25 cellular contexts compared by ENCODE assay signal in genomic region chr7:69434350-69434749, GRCh38.
DNase-seq lines count a peak whose midpoint lies in the region; TF ChIP-seq lines count a peak whose summit lies in the region.
"Had no signal": no experiment of that assay in that cellular context is flagged by ENCODE, and none has a peak within 500 bp of the region (broad histone marks: within the 10 kb centered on the region; RNA-seq: fewer than 3 reads in every experiment).

No MANE protein-coding gene starts in this region.

- no peak overlapping the region for H2BK15ac ChIP-seq in neuronal stem cell (ENCODE audit: low read length)

- no peaks in the 10 kb centered on the region for H3K79me1 ChIP-seq in neuronal stem cell (ENCODE audit: low read depth, low read length)

- peaks cover 0 to 4% (median 0%) of the 10 kb centered on the region in 3 donors for H3K36me3 Mint-ChIP-seq in immature natural killer cell
- H3K36me3 Mint-ChIP-seq: activated naive CD4-positive, alpha-beta T cell treated with anti-CD3 and anti-CD28 coated beads, Interleukin-2, amount 10 ng/mL, durations not matched to agents 7 days and 5 days; CD8-positive, alpha-beta T cell had no signal

- DNase-seq in AG08395 (ENCODE audit: low spot score) (peak; percentile 82), GM12864 (ENCODE audit: low read depth) (peak; percentile 31), NAMALWA (ENCODE audit: low spot score) (peak; percentile 20), immature natural killer cell (peak in 2 of 3 donors; percentile 4 to 5), NCI-H1092 (lab: John Stamatoyannopoulos, UW) (no peak), neuronal stem cell (ENCODE audit: low spot score) (no peak), GM13976 (ENCODE audit: low spot score) (no peak)
- no peak for DNase-seq in stimulated activated CD8-positive, alpha-beta memory T cell treated with anti-CD3 and anti-CD28 coated beads, Interleukin-4, amount 100 ng/mL, for 48 hours
- DNase-seq: activated CD4-positive, alpha-beta memory T cell treated with anti-CD3 and anti-CD28 coated beads, Interleukin-2, amount 10 ng/mL, durations not matched to agents 7 days and 5 days; activated naive CD4-positive, alpha-beta T cell treated with anti-CD3 and anti-CD28 coated beads, Interleukin-2, amount 10 ng/mL, durations not matched to agents 7 days and 5 days; activated T-cell treated with anti-CD3 and anti-CD28 coated beads, Interleukin-2, amount 50 U/mL, for 1 hour; body of pancreas; CD8-positive, alpha-beta T cell; foreskin keratinocyte; hypothalamus; kidney glomerular epithelial cell; NCI-H2081; NCI-H524 treated with DMSO at 0.1 percent for 48 hours; SHP77 treated with DMSO at 0.1 percent for 48 hours; stimulated activated CD4-positive, alpha-beta T cell treated with anti-CD3 and anti-CD28 coated beads, Interleukin-4, amount 100 ng/mL, for 24 hours; testis; WERI-Rb-1 had no signal

- peak overlapping the region in 2 of 5 donors; percentile 24 to 43 for H3K4me3 Mint-ChIP-seq in immature natural killer cell
- H3K4me3 Mint-ChIP-seq: activated CD4-positive, alpha-beta memory T cell treated with anti-CD3 and anti-CD28 coated beads, Interleukin-2, amount 10 ng/mL, durations not matched to agents 7 days and 5 days; activated naive CD4-positive, alpha-beta T cell treated with anti-CD3 and anti-CD28 coated beads, Interleukin-2, amount 10 ng/mL, durations not matched to agents 7 days and 5 days; CD8-positive, alpha-beta T cell; GM23338 had no signal

- H3K18ac ChIP-seq in neuronal stem cell (ENCODE audit: low read length) = no peak overlapping the region

- in situ Hi-C loops in GM13976 (cut with MboI; ENCODE audit: low sequenced_read_pairs, unreplicated experiment) = no loop called here

- H4K8ac ChIP-seq in neuronal stem cell (ENCODE audit: low read depth, low read length) = no peak overlapping the region

- no peak overlapping the region for H4K91ac ChIP-seq in neuronal stem cell (ENCODE audit: low read depth, low read length, poor library complexity)

- H2AK5ac ChIP-seq in neuronal stem cell (ENCODE audit: low read depth, low read length) = no peak overlapping the region

- H3K23ac ChIP-seq in neuronal stem cell (ENCODE audit: low read depth, low read length, poor library complexity) = no peak overlapping the region

- no peaks in the 10 kb centered on the region for H3K9me3 ChIP-seq in neuronal stem cell (replicated peaks in 1 of 2; ENCODE audit: control insufficient read depth in 2 of 2, insufficient read depth in 1 of 2, low read depth in 1 of 2, low read length in 2 of 2)
- H3K9me3 ChIP-seq: body of pancreas, prostate gland, testis had no signal

- H3K27me3 Mint-ChIP-seq in immature natural killer cell (ENCODE audit: low read depth in 3 of 3) = peaks cover 3 to 13% (median 11%) of the 10 kb centered on the region in 3 donors
- H3K27me3 Mint-ChIP-seq: activated CD4-positive, alpha-beta memory T cell treated with anti-CD3 and anti-CD28 coated beads, Interleukin-2, amount 10 ng/mL, durations not matched to agents 7 days and 5 days had no signal

- WGBS in neuronal stem cell (ENCODE audit: extremely low coverage in 2 of 2, insufficient read length in 2 of 2, insufficient replicate concordance in 1 of 2), 2 donors = no CpG with 5 or more reads among the region's 5 CpGs

- TF ChIP-seq CTCF in GM12864 (IDR thresholded peaks at IDR 0.05; ENCODE audit: low read depth, low read length, missing control alignments) (no peak), GM13976 (IDR thresholded peaks at IDR 0.05; ENCODE audit: borderline replicate concordance, control extremely low read depth, extremely low read depth, insufficient read depth, missing control alignments) (no peak)

- H3K4me1 ChIP-seq in neuronal stem cell (ENCODE audit: control insufficient read depth in 2 of 2, insufficient read depth in 1 of 2, low read depth in 1 of 2, low read length in 2 of 2) = peaks cover 2 to 10% of the 10 kb centered on the region in 2 donors
- H3K4me1 ChIP-seq: body of pancreas, prostate gland had no signal

- H3K27me3 ChIP-seq in neuronal stem cell (ENCODE audit: control insufficient read depth in 3 of 3, insufficient read depth in 3 of 3, low read depth in 1 of 3, low read length in 3 of 3) = peaks cover 0 to 2% (median 0%) of the 10 kb centered on the region in 3 experiments
- H3K27me3 ChIP-seq: body of pancreas, testis had no signal

- no peak overlapping the region for H3K14ac ChIP-seq in neuronal stem cell (ENCODE audit: low read length)

- H3K4me1 Mint-ChIP-seq in immature natural killer cell = peaks cover 10 to 18% of the 10 kb centered on the region in 2 donors
- H3K4me1 Mint-ChIP-seq: activated CD4-positive, alpha-beta memory T cell treated with anti-CD3 and anti-CD28 coated beads, Interleukin-2, amount 10 ng/mL, durations not matched to agents 7 days and 5 days; activated naive CD4-positive, alpha-beta T cell treated with anti-CD3 and anti-CD28 coated beads, Interleukin-2, amount 10 ng/mL, durations not matched to agents 7 days and 5 days had no signal

- peaks cover 0 to 3% (median 0%) of the 10 kb centered on the region in 6 donors for H3K9me3 Mint-ChIP-seq in immature natural killer cell
- H3K9me3 Mint-ChIP-seq: GM23338 had no signal

- no peak overlapping the region for H3K27ac ChIP-seq in neuronal stem cell (replicated peaks; ENCODE audit: low read length)
- H3K27ac ChIP-seq: body of pancreas, foreskin keratinocyte, prostate gland, testis, WERI-Rb-1 had no signal

- H2BK12ac ChIP-seq in neuronal stem cell (ENCODE audit: low read length) = no peak overlapping the region

- no peak overlapping the region for H2BK5ac ChIP-seq in neuronal stem cell (ENCODE audit: low read length)

- no peak overlapping the region for H3K9ac ChIP-seq in neuronal stem cell (ENCODE audit: low read depth, low read length, poor library complexity)

- no peak overlapping the region for H3K4me2 ChIP-seq in neuronal stem cell (ENCODE audit: insufficient read depth, low read length, poor library complexity, severe bottlenecking)
- H3K4me2 ChIP-seq: GM23338, smooth muscle cell had no signal

- no peak overlapping the region for H2BK120ac ChIP-seq in neuronal stem cell (ENCODE audit: low read depth, low read length)

- H3K36me3 ChIP-seq in neuronal stem cell (replicated peaks in 1 of 2; ENCODE audit: control insufficient read depth in 2 of 2, insufficient read depth in 2 of 2, low read length in 2 of 2) = no peaks in the 10 kb centered on the region
- H3K36me3 ChIP-seq: prostate gland, WERI-Rb-1 had no signal

- no peak overlapping the region for H3K27ac Mint-ChIP-seq in immature natural killer cell
- H3K27ac Mint-ChIP-seq: activated CD4-positive, alpha-beta memory T cell treated with anti-CD3 and anti-CD28 coated beads, Interleukin-2, amount 10 ng/mL, durations not matched to agents 7 days and 5 days; activated naive CD4-positive, alpha-beta T cell treated with anti-CD3 and anti-CD28 coated beads, Interleukin-2, amount 10 ng/mL, durations not matched to agents 7 days and 5 days; CD8-positive, alpha-beta T cell; GM23338 had no signal

- no peak overlapping the region for H3K4ac ChIP-seq in neuronal stem cell (ENCODE audit: low read length)

- no peak overlapping the region for H2AFZ ChIP-seq in neuronal stem cell (ENCODE audit: low read length)
- H2AFZ ChIP-seq: GM23338 had no signal

- H3K4me3 ChIP-seq in GM12864 (ENCODE audit: low read depth, low read length) (no peak overlapping the region), neuronal stem cell (ENCODE audit: low read length in 2 of 2) (no peak overlapping the region)
- H3K4me3 ChIP-seq: body of pancreas, GM23338, prostate gland, smooth muscle cell, testis had no signal

Comparison
In these comparisons a context has a peak if more than half of its experiments do, and no peak if none do; other contexts are left out.
1. DNase-seq: peak in AG08395 (single experiment), GM12864 (single experiment), NAMALWA (single experiment) and immature natural killer cell (2 of 3); none in stimulated activated CD8-positive, alpha-beta memory T cell treated with anti-CD3 and anti-CD28 coated beads, Interleukin-4, amount 100 ng/mL, for 48 hours (single experiment), NCI-H1092 (single experiment), neuronal stem cell (single experiment) and GM13976 (single experiment).